In genomic region chr6:124298682-124299081, GRCh38 we compare ENCODE assay signal across 12 cellular contexts.
"Had no signal": no experiment of that assay in that cellular context is flagged by ENCODE, and none has a peak within 500 bp of the region (broad histone marks: within the 10 kb centered on the region; RNA-seq: fewer than 3 reads in every experiment).

No MANE protein-coding gene starts in this region.

- DNase-seq: activated CD4-positive, alpha-beta T cell treated with anti-CD3 and anti-CD28 coated beads, Interleukin-2, amount 50 U/mL, for 1 hour; activated naive CD8-positive, alpha-beta T cell treated with anti-CD3 and anti-CD28 coated beads for 36 hours; central memory CD4-positive, alpha-beta T cell; colonic mucosa; islet precursor cell; naive B cell; posterior cingulate gyrus; right cardiac atrium; trophoblast cell had no signal

- H3K27ac ChIP-seq: colonic mucosa, suprapubic skin had no signal

- H3K27me3 ChIP-seq: colonic mucosa, suprapubic skin had no signal

- H3K36me3 ChIP-seq: colonic mucosa, suprapubic skin had no signal

- H3K4me3 ChIP-seq: colonic mucosa, lung, suprapubic skin had no signal

- H3K4me1 ChIP-seq: colonic mucosa, suprapubic skin had no signal

- H3K9me3 ChIP-seq: colonic mucosa, suprapubic skin had no signal

- ATAC-seq: esophagus mucosa, right cardiac atrium had no signal
